In genomic region chr2:88582030-88582429, GRCh38 we compare ENCODE assay signal across 20 cellular contexts. TPM values are rescaled to one million over a fixed set of nuclear protein-coding genes. Genes with fewer than 3 reads are reported as not detected.
DNase-seq lines count a peak whose midpoint lies in the region; ATAC-seq and TF ChIP-seq lines count a peak whose summit lies in the region.
"Had no signal": no experiment of that assay in that cellular context is flagged by ENCODE, and none has a peak within 500 bp of the region (broad histone marks: within the 10 kb centered on the region; RNA-seq: fewer than 3 reads in every experiment).

No MANE protein-coding gene starts in this region.

- H3K36me3 ChIP-seq in HAP-1 (replicated peaks): peaks cover 8% of the 10 kb centered on the region; the same call in 1 of the 2 replicates

- no peak for TF ChIP-seq CTCF in epithelial cell of esophagus (IDR thresholded peaks at IDR 0.05; ENCODE audit: insufficient read depth, low read depth, low read length, missing control alignments)
- no peak for TF ChIP-seq CTCF in type B pancreatic cell (conservative IDR thresholded peaks at IDR 0.05)

- no peaks in the 10 kb centered on the region for H3K27me3 Mint-ChIP-seq in activated naive CD8-positive, alpha-beta T cell treated with anti-CD3 and anti-CD28 coated beads, Interleukin-2, amount 50 U/mL, for 24 hours
- no peaks in the 10 kb centered on the region for H3K27me3 Mint-ChIP-seq in activated naive CD8-positive, alpha-beta T cell treated with anti-CD3 and anti-CD28 coated beads for 36 hours
- no peaks in the 10 kb centered on the region for H3K27me3 Mint-ChIP-seq in type B pancreatic cell

- no peaks in the 10 kb centered on the region for H3K4me1 ChIP-seq in HAP-1

- no peak overlapping the region for H3K4me3 Mint-ChIP-seq in activated naive CD8-positive, alpha-beta T cell treated with anti-CD3 and anti-CD28 coated beads, Interleukin-2, amount 50 U/mL, for 24 hours
- H3K4me3 Mint-ChIP-seq in activated naive CD8-positive, alpha-beta T cell treated with anti-CD3 and anti-CD28 coated beads for 36 hours: no peak overlapping the region
- no peak overlapping the region for H3K4me3 Mint-ChIP-seq in type B pancreatic cell
- H3K4me3 Mint-ChIP-seq: CD14-positive monocyte had no signal

- peak overlapping the region; percentile 1 for H3K27ac Mint-ChIP-seq in activated naive CD8-positive, alpha-beta T cell treated with anti-CD3 and anti-CD28 coated beads, Interleukin-2, amount 50 U/mL, for 24 hours
- H3K27ac Mint-ChIP-seq in activated naive CD8-positive, alpha-beta T cell treated with anti-CD3 and anti-CD28 coated beads for 36 hours: no peak overlapping the region
- H3K27ac Mint-ChIP-seq in type B pancreatic cell: no peak overlapping the region

- peaks cover 30% of the 10 kb centered on the region for H3K36me3 Mint-ChIP-seq in activated naive CD8-positive, alpha-beta T cell treated with anti-CD3 and anti-CD28 coated beads, Interleukin-2, amount 50 U/mL, for 24 hours (ENCODE audit: low read depth)
- peaks cover 17% of the 10 kb centered on the region for H3K36me3 Mint-ChIP-seq in activated naive CD8-positive, alpha-beta T cell treated with anti-CD3 and anti-CD28 coated beads for 36 hours
- H3K36me3 Mint-ChIP-seq in type B pancreatic cell: peaks cover 13% of the 10 kb centered on the region

- H3K27me3 ChIP-seq in HAP-1 (ENCODE audit: low read depth): no peaks in the 10 kb centered on the region

- no peak for DNase-seq in activated naive CD8-positive, alpha-beta T cell treated with anti-CD3 and anti-CD28 coated beads, Interleukin-2, amount 50 U/mL, for 24 hours
- DNase-seq in activated naive CD8-positive, alpha-beta T cell treated with anti-CD3 and anti-CD28 coated beads for 36 hours: no peak
- DNase-seq in RPMI7951 (ENCODE audit: low read depth) (peak; percentile 2), epithelial cell of esophagus (ENCODE audit: low read depth) (peak; percentile 44), renal cortical epithelial cell (ENCODE audit: low read depth) (peak; percentile 9), HAP-1 (ENCODE audit: low spot score in 2 of 2) (no peak), type B pancreatic cell (ENCODE audit: extremely low spot score, unreplicated experiment) (no peak)
- no peak for DNase-seq in activated effector memory CD4-positive, alpha-beta T cell treated with anti-CD3 and anti-CD28 coated beads, Interleukin-2, amount 50 U/mL, for 16 hours
- DNase-seq: DMS79 treated with DMSO at 0.1 percent for 48 hours, H7, KG1, NCI-H1417, NCI-H187, NCI-H2107, NCI-H510A treated with DMSO at 0.1 percent for 48 hours, NCI-H774, OCI-M1, RPMI8226, SHP77 treated with DMSO at 0.1 percent for 48 hours had no signal

- H3K4me3 ChIP-seq in epithelial cell of esophagus (ENCODE audit: low read length) (no peak overlapping the region), HAP-1 (no peak overlapping the region)

- in situ Hi-C loops in HAP-1 (cut with MboI; ENCODE audit: low sequenced_read_pairs): no loop called here

- ATAC-seq in activated naive CD8-positive, alpha-beta T cell treated with anti-CD3 and anti-CD28 coated beads, Interleukin-2, amount 50 U/mL, for 24 hours: no peak

- no peaks in the 10 kb centered on the region for H3K4me1 Mint-ChIP-seq in activated naive CD8-positive, alpha-beta T cell treated with anti-CD3 and anti-CD28 coated beads, Interleukin-2, amount 50 U/mL, for 24 hours
- H3K4me1 Mint-ChIP-seq in activated naive CD8-positive, alpha-beta T cell treated with anti-CD3 and anti-CD28 coated beads for 36 hours: no peaks in the 10 kb centered on the region
- H3K4me1 Mint-ChIP-seq in type B pancreatic cell (ENCODE audit: unreplicated experiment): no peaks in the 10 kb centered on the region
- H3K4me1 Mint-ChIP-seq: CD14-positive monocyte had no signal

- H3K9me3 Mint-ChIP-seq in activated naive CD8-positive, alpha-beta T cell treated with anti-CD3 and anti-CD28 coated beads, Interleukin-2, amount 50 U/mL, for 24 hours: no peaks in the 10 kb centered on the region
- H3K9me3 Mint-ChIP-seq in activated naive CD8-positive, alpha-beta T cell treated with anti-CD3 and anti-CD28 coated beads for 36 hours: no peaks in the 10 kb centered on the region
- no peaks in the 10 kb centered on the region for H3K9me3 Mint-ChIP-seq in type B pancreatic cell
- H3K9me3 Mint-ChIP-seq: CD14-positive monocyte had no signal

- no peaks in the 10 kb centered on the region for H3K9me3 ChIP-seq in HAP-1

RNA-seq across cellular contexts. Expression of gene EIF2AK3, which starts 45.2 kb away (rescaled TPM):
- total RNA-seq in activated naive CD8-positive, alpha-beta T cell treated with anti-CD3 and anti-CD28 coated beads for 36 hours: 10 to 100 TPM; 10.6 to 14.7 TPM
- 18.0 and 19.9 TPM in 2 replicates for total RNA-seq in RPMI7951 (2014; rRNA removed; shearing (Covaris generic))
- total RNA-seq in renal cortical epithelial cell (35.8 and 57.3 TPM in 2 replicates), type B pancreatic cell (ENCODE audit: low replicate concordance) (22.9 and 31.9 TPM in 2 replicates)

Comparison
In these comparisons a context has a peak if more than half of its experiments do, and no peak if none do; other contexts are left out.
1. DNase-seq: peak in RPMI7951 (single experiment), epithelial cell of esophagus (single experiment) and renal cortical epithelial cell (single experiment); none in activated naive CD8-positive, alpha-beta T cell treated with anti-CD3 and anti-CD28 coated beads, Interleukin-2, amount 50 U/mL, for 24 hours (single experiment), activated naive CD8-positive, alpha-beta T cell treated with anti-CD3 and anti-CD28 coated beads for 36 hours (single experiment), HAP-1 (0 of 2), activated effector memory CD4-positive, alpha-beta T cell treated with anti-CD3 and anti-CD28 coated beads, Interleukin-2, amount 50 U/mL, for 16 hours (single experiment) and type B pancreatic cell (single experiment).